ENCODE assay signal across 8 cellular contexts in genomic region chrX:130060122-130061069, GRCh38. TPM values are rescaled to one million over a fixed set of nuclear protein-coding genes. Genes with fewer than 3 reads are reported as not detected.
DNase-seq lines count a peak whose midpoint lies in the region; ATAC-seq and TF ChIP-seq lines count a peak whose summit lies in the region.

No MANE protein-coding gene starts in this region.

- ATAC-seq in GM21786 (IDR thresholded peaks at IDR 0.05; ENCODE audit: unreplicated experiment): peak; percentile 80
- peak; percentile 85 for ATAC-seq in RWPE2 (ENCODE audit: low read depth)

- H3K9ac ChIP-seq in stomach smooth muscle (ENCODE audit: low read length in 2 of 2): peak overlapping the region; percentile 38 to 42

- H3K27ac ChIP-seq in RWPE2 (ENCODE audit: poor library complexity, severe bottlenecking) (no peak overlapping the region), stomach smooth muscle (ENCODE audit: low read length) (no peak overlapping the region)

- DNase-seq in Daoy (ENCODE audit: low read depth): peak; percentile 80
- peak; percentile 91 for DNase-seq in KBM-7
- DNase-seq in RWPE2 (ENCODE audit: low spot score): no peak
- DNase-seq in activated gamma-delta T cell (lab: John Stamatoyannopoulos, UW): peak; percentile 66
- peak; percentile 53 for DNase-seq in foreskin melanocyte

- H3K27me3 ChIP-seq in RWPE2 (ENCODE audit: insufficient read depth, poor library complexity, severe bottlenecking) (no peaks in the 10 kb centered on the region), neuron (ENCODE audit: insufficient read depth, low read length) (no peaks in the 10 kb centered on the region), stomach smooth muscle (ENCODE audit: control insufficient read depth in 1 of 2, insufficient read depth in 2 of 2, low read length in 2 of 2) (peaks cover 0 to 3% of the 10 kb centered on the region in 2 donors)

- H3K4me1 ChIP-seq in RWPE2 (ENCODE audit: insufficient read depth, poor library complexity, severe bottlenecking): no peaks in the 10 kb centered on the region
- H3K4me1 ChIP-seq in neuron (ENCODE audit: insufficient read depth, low read length): no peaks in the 10 kb centered on the region
- peaks cover 16% of the 10 kb centered on the region for H3K4me1 ChIP-seq in stomach smooth muscle (ENCODE audit: control insufficient read depth, insufficient read depth, low read length)

- no peaks in the 10 kb centered on the region for H3K9me3 ChIP-seq in RWPE2 (ENCODE audit: severe bottlenecking)
- H3K9me3 ChIP-seq in neuron (ENCODE audit: low read length): no peaks in the 10 kb centered on the region
- no peaks in the 10 kb centered on the region for H3K9me3 ChIP-seq in stomach smooth muscle (ENCODE audit: control insufficient read depth in 2 of 2, low read length in 2 of 2)

- H2AFZ ChIP-seq in neuron (ENCODE audit: low read depth, low read length): peak overlapping the region; percentile 18

- peak; percentile 82 for TF ChIP-seq CTCF in RWPE2 (IDR thresholded peaks at IDR 0.05; ENCODE audit: poor library complexity, severe bottlenecking)

- in situ Hi-C loops in KBM-7 (cut with MboI; ENCODE audit: low pct_unique_long_range_greater_than_20kb, low sequenced_read_pairs): loop anchor here (10.0 kb wide), 1 partner anchor 456 kb away; no protein-coding TSS in a partner anchor

- H3K4me3 ChIP-seq in RWPE2 (ENCODE audit: severe bottlenecking): peak overlapping the region; percentile 56
- H3K4me3 ChIP-seq in neuron (ENCODE audit: low read length): peak overlapping the region; percentile 54
- peak overlapping the region; percentile 46 to 68 for H3K4me3 ChIP-seq in stomach smooth muscle (ENCODE audit: low read length in 2 of 2)

- H3K36me3 ChIP-seq in RWPE2 (ENCODE audit: low read depth) (no peaks in the 10 kb centered on the region), neuron (ENCODE audit: insufficient read depth, low read length) (no peaks in the 10 kb centered on the region), stomach smooth muscle (ENCODE audit: control insufficient read depth in 2 of 2, insufficient read depth in 2 of 2, low read length in 2 of 2) (peaks cover 0 to 2% of the 10 kb centered on the region in 2 donors)

RNA-seq across cellular contexts. Expression of gene ELF4, which starts 49.9 kb away (rescaled TPM):
- total RNA-seq in Daoy (2014; rRNA removed; shearing (Covaris generic)): 15.6 and 18.3 TPM in 2 replicates
